ENCODE assay signal across 19 cellular contexts in the genomic region with DNA sequence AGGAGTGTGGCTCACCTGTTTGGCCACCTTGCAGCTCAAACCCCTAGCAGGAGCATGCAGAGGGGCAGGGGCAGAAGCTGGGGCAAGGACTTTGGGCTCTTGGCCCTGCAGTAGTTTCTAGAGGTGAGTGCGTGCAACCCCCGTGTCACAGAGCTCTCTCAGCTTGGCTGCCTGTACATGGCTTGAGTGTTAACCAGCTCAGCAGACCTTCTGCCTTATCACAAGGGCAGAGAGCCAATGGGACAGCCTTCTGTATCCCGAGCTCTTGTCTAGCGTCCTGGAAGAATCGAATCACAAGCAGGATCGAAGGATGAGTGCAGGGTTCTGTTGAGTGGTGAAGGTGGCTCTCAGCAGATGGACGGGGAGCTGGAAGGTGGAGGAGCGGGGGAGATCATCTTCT.
"Had no signal": no experiment of that assay in that cellular context is flagged by ENCODE, and none has a peak within 500 bp of the region (broad histone marks: within the 10 kb centered on the region; RNA-seq: fewer than 3 reads in every experiment).

No MANE protein-coding gene starts in this region.

- H3K27ac ChIP-seq: colonic mucosa, esophagus squamous epithelium, gastroesophageal sphincter, left ventricle myocardium inferior, lower lobe of right lung, tibial artery, upper lobe of left lung, uterus had no signal

- H3K4me1 Mint-ChIP-seq: stimulated activated memory B cell treated with anti-CD40 and anti-IgM and Interleukin-4, amounts not matched to agents 10 μg/mL and 1 μg/mL and 100 μg/mL, for 72 hours had no signal

- H3K9me3 Mint-ChIP-seq: natural killer cell treated with Interleukin-12 subunit alpha and Interleukin-12 subunit beta and Interleukin-15 and Interleukin-18, amount 100 ng/mL, for 72 hours; stimulated activated memory B cell treated with anti-CD40 and anti-IgM and Interleukin-4, amounts not matched to agents 10 μg/mL and 1 μg/mL and 100 μg/mL, for 72 hours; stimulated activated naive CD8-positive, alpha-beta T cell treated with anti-CD3 and anti-CD28 coated beads, Interleukin-15, Interleukin-2, amounts not matched to agents 100 ng/mL and 50 ng/mL, for 24 hours had no signal

- H3K27me3 ChIP-seq: colonic mucosa, esophagus squamous epithelium, gastroesophageal sphincter, upper lobe of left lung, uterus had no signal

- DNase-seq: colonic mucosa; dermis blood vessel endothelial cell; esophagus squamous epithelium; foreskin fibroblast; glutamatergic neuron; left ventricle myocardium inferior; lower lobe of right lung; mesenchymal stem cell; midbrain; right cardiac atrium; stimulated activated CD4-positive, alpha-beta T cell treated with anti-CD3 and anti-CD28 coated beads, Interleukin-4, amount 100 ng/mL, for 1 hour; tibial artery; upper lobe of left lung; uterus had no signal

- H3K9me3 ChIP-seq: colonic mucosa, esophagus squamous epithelium, gastroesophageal sphincter, left ventricle myocardium inferior, lower lobe of right lung, tibial artery, upper lobe of left lung, uterus had no signal

- H3K36me3 ChIP-seq: colonic mucosa, esophagus squamous epithelium, gastroesophageal sphincter, left ventricle myocardium inferior, lower lobe of right lung, tibial artery, upper lobe of left lung, uterus had no signal

- H3K4me3 ChIP-seq: colonic mucosa, esophagus squamous epithelium, gastroesophageal sphincter, left ventricle myocardium inferior, lower lobe of right lung, tibial artery, upper lobe of left lung, uterus had no signal

- H3K27ac Mint-ChIP-seq: natural killer cell treated with Interleukin-12 subunit alpha and Interleukin-12 subunit beta and Interleukin-15 and Interleukin-18, amount 100 ng/mL, for 72 hours; stimulated activated memory B cell treated with anti-CD40 and anti-IgM and Interleukin-4, amounts not matched to agents 10 μg/mL and 1 μg/mL and 100 μg/mL, for 72 hours; stimulated activated naive CD8-positive, alpha-beta T cell treated with anti-CD3 and anti-CD28 coated beads, Interleukin-15, Interleukin-2, amounts not matched to agents 100 ng/mL and 50 ng/mL, for 24 hours had no signal

- ATAC-seq: gastroesophageal sphincter, lower lobe of right lung, right cardiac atrium had no signal

- H3K27me3 Mint-ChIP-seq: stimulated activated naive CD8-positive, alpha-beta T cell treated with anti-CD3 and anti-CD28 coated beads, Interleukin-15, Interleukin-2, amounts not matched to agents 100 ng/mL and 50 ng/mL, for 24 hours had no signal

- FAIRE-seq: keratinocyte had no signal

- H3K4me1 ChIP-seq: colonic mucosa, esophagus squamous epithelium, gastroesophageal sphincter, lower lobe of right lung, tibial artery, upper lobe of left lung, uterus had no signal

- H3K36me3 Mint-ChIP-seq: natural killer cell treated with Interleukin-12 subunit alpha and Interleukin-12 subunit beta and Interleukin-15 and Interleukin-18, amount 100 ng/mL, for 72 hours; stimulated activated memory B cell treated with anti-CD40 and anti-IgM and Interleukin-4, amounts not matched to agents 10 μg/mL and 1 μg/mL and 100 μg/mL, for 72 hours had no signal

- H3K4me3 Mint-ChIP-seq: natural killer cell treated with Interleukin-12 subunit alpha and Interleukin-12 subunit beta and Interleukin-15 and Interleukin-18, amount 100 ng/mL, for 72 hours; stimulated activated memory B cell treated with anti-CD40 and anti-IgM and Interleukin-4, amounts not matched to agents 10 μg/mL and 1 μg/mL and 100 μg/mL, for 72 hours; stimulated activated naive CD8-positive, alpha-beta T cell treated with anti-CD3 and anti-CD28 coated beads, Interleukin-15, Interleukin-2, amounts not matched to agents 100 ng/mL and 50 ng/mL, for 24 hours had no signal
